In genomic region chr11:95678988-95679387, GRCh38 we compare ENCODE assay signal across 27 cellular contexts.
"Had no signal": no experiment of that assay in that cellular context is flagged by ENCODE, and none has a peak within 500 bp of the region (broad histone marks: within the 10 kb centered on the region; RNA-seq: fewer than 3 reads in every experiment).

No MANE protein-coding gene starts in this region.

- H3K4me3 Mint-ChIP-seq: activated T-cell treated with anti-CD3 and anti-CD28 coated beads, Interleukin-2, amount 50 U/mL, for 4 hours; activated T-helper 17 cell treated with anti-CD3 and anti-CD28 coated beads, Interleukin-2, amount 50 U/mL, for 72 hours had no signal

- ATAC-seq: activated naive CD4-positive, alpha-beta T cell treated with anti-CD3 and anti-CD28 coated beads, Interleukin-2, amount 50 U/mL, for 72 hours; activated T-cell treated with anti-CD3 and anti-CD28 coated beads, Interleukin-2, amount 50 U/mL, for 4 hours; activated T-helper 17 cell treated with anti-CD3 and anti-CD28 coated beads, Interleukin-2, amount 50 U/mL, for 72 hours; left lung; pancreas had no signal

- DNase-seq: activated CD4-positive, alpha-beta T cell treated with anti-CD3 and anti-CD28 coated beads for 4 hours; activated CD4-positive, alpha-beta T cell treated with anti-CD3 and anti-CD28 coated beads, Interleukin-2, amount 50 U/mL, for 4 hours; activated CD8-positive, alpha-beta memory T cell treated with anti-CD3 and anti-CD28 coated beads, Interleukin-2, amount 50 U/mL, for 48 hours; activated naive CD4-positive, alpha-beta T cell; activated T-cell treated with anti-CD3 and anti-CD28 coated beads, Interleukin-2, amount 50 U/mL, for 4 hours; amniotic stem cell; brain microvascular endothelial cell; dorsolateral prefrontal cortex; effector memory CD4-positive, alpha-beta T cell; kidney glomerular epithelial cell; left lung; mesendoderm; pancreas; retina; sigmoid colon; small intestine; stimulated activated CD4-positive, alpha-beta T cell treated with anti-CD3 and anti-CD28 coated beads, Interleukin-15, amount 100 ng/mL, for 24 hours; stimulated activated CD4-positive, alpha-beta T cell treated with anti-CD3 and anti-CD28 coated beads, Interleukin-2, amount 100 ng/mL, for 24 hours; stimulated activated naive CD4-positive, alpha-beta T cell; T-helper 1 cell had no signal

- H3K4me1 ChIP-seq: prostate gland had no signal

- H3K9me3 Mint-ChIP-seq: activated T-helper 17 cell treated with anti-CD3 and anti-CD28 coated beads, Interleukin-2, amount 50 U/mL, for 72 hours had no signal

- H3K27me3 Mint-ChIP-seq: activated T-helper 17 cell treated with anti-CD3 and anti-CD28 coated beads, Interleukin-2, amount 50 U/mL, for 72 hours had no signal

- H3K36me3 ChIP-seq: brain microvascular endothelial cell, left lung, pancreas, prostate gland, sigmoid colon, suprapubic skin, tibial nerve had no signal

- H3K27ac Mint-ChIP-seq: activated T-helper 17 cell treated with anti-CD3 and anti-CD28 coated beads, Interleukin-2, amount 50 U/mL, for 72 hours had no signal

- H3K27me3 ChIP-seq: brain microvascular endothelial cell, dorsolateral prefrontal cortex, left lung, pancreas, sigmoid colon, suprapubic skin, tibial nerve had no signal

- H3K9me3 ChIP-seq: left lung, pancreas, prostate gland, sigmoid colon, suprapubic skin, tibial nerve had no signal

- H3K4me3 ChIP-seq: coronary artery, dorsolateral prefrontal cortex, left lung, lung, pancreas, prostate gland, sigmoid colon, suprapubic skin, tibial nerve had no signal

- H3K27ac ChIP-seq: brain microvascular endothelial cell, dorsolateral prefrontal cortex, left lung, pancreas, prostate gland, suprapubic skin had no signal
